13 cellular contexts compared by ENCODE assay signal in the genomic region with DNA sequence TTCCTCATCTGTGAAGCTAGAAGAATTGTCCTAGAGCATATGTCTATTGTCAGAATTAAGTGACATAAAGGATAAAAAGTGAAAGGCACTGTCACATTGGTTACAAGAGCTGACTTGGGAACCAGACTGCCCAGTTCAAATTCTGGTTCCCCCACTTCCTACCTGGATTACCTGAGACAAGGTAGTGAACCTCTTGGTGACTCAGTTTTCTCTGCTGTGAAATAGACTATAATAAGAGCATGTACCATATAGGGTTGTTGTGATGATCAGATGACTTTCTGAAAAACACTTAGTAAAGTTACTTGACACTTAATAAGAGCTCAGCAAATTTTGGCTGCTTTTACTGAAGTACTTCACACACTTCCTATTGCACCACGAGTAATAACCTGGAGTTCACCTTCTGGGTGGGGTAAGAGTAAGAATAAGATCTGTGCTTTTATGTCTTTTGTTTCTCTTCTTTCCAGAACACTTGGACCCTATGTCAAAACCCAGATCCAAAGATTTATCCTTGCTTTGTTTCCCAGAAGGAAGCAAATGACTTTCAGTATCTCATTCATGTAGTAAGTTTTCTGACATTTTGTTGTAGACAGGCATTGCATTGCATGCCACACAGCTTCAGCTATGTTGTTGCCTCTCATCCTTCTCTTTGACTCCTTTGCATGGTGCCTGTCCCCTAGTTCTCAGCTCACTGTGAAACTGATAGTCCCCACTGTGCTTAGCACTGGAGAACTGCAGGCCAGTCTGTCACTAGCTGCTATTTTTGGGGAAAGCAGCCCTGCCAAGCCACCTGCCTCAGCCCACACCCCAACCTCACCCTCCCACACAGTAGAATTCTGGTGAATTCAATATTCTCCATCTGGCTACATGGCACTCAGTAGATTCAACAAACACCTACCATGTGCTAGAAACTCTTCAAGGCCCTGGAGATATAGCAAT.
A peak's percentile ranks its signal among the peaks of the same experiment; 100 is the strongest.
DNase-seq lines count a peak whose midpoint lies in the region; ATAC-seq and TF ChIP-seq lines count a peak whose summit lies in the region.
"Had no signal": no experiment of that assay in that cellular context is flagged by ENCODE, and none has a peak within 500 bp of the region (broad histone marks: within the 10 kb centered on the region; RNA-seq: fewer than 3 reads in every experiment).

No MANE protein-coding gene starts in this region.

- H3K4me1 Mint-ChIP-seq in progenitor cell of endocrine pancreas (ENCODE audit: low read depth) = no peaks in the 10 kb centered on the region

- no peak overlapping the region for H3K4me3 Mint-ChIP-seq in progenitor cell of endocrine pancreas (ENCODE audit: low read depth)
- H3K4me3 Mint-ChIP-seq: activated CD8-positive, alpha-beta T cell treated with anti-CD3 and anti-CD28 coated beads for 36 hours had no signal

- DNase-seq in occipital lobe (lab: John Stamatoyannopoulos, UW) (peak; percentile 2), mucosa of gallbladder (ENCODE audit: low spot score) (no peak), foreskin melanocyte (no peak), progenitor cell of endocrine pancreas (ENCODE audit: low spot score, unreplicated experiment) (no peak)
- DNase-seq: activated CD8-positive, alpha-beta T cell treated with anti-CD3 and anti-CD28 coated beads for 36 hours; NCI-H1436 treated with DMSO at 0.1 percent for 48 hours; NCI-H510A treated with DMSO at 0.1 percent for 48 hours; ovary; PC-9; stomach had no signal

- ATAC-seq in GM19023 (IDR thresholded peaks at IDR 0.05; ENCODE audit: unreplicated experiment) (peak; percentile 87), GM21717 (IDR thresholded peaks at IDR 0.05; ENCODE audit: unreplicated experiment) (peak; percentile 76), HG03565 (IDR thresholded peaks at IDR 0.05; ENCODE audit: unreplicated experiment) (peak; percentile 53)
- ATAC-seq: activated CD8-positive, alpha-beta T cell treated with anti-CD3 and anti-CD28 coated beads for 36 hours had no signal

- H3K27me3 Mint-ChIP-seq in progenitor cell of endocrine pancreas = peaks cover 7% of the 10 kb centered on the region

- no peak for TF ChIP-seq CTCF in progenitor cell of endocrine pancreas (IDR thresholded peaks at IDR 0.05; ENCODE audit: unreplicated experiment)

- no peaks in the 10 kb centered on the region for H3K9me3 Mint-ChIP-seq in progenitor cell of endocrine pancreas (ENCODE audit: low read depth)
- H3K9me3 Mint-ChIP-seq: activated CD8-positive, alpha-beta T cell treated with anti-CD3 and anti-CD28 coated beads for 36 hours had no signal

- H3K36me3 Mint-ChIP-seq in progenitor cell of endocrine pancreas (ENCODE audit: insufficient read depth) = no peaks in the 10 kb centered on the region

- no peak overlapping the region for H3K27ac Mint-ChIP-seq in progenitor cell of endocrine pancreas
- H3K27ac Mint-ChIP-seq: activated CD8-positive, alpha-beta T cell treated with anti-CD3 and anti-CD28 coated beads for 36 hours had no signal
